1 cellular context compared by ENCODE assay signal in the genomic region with DNA sequence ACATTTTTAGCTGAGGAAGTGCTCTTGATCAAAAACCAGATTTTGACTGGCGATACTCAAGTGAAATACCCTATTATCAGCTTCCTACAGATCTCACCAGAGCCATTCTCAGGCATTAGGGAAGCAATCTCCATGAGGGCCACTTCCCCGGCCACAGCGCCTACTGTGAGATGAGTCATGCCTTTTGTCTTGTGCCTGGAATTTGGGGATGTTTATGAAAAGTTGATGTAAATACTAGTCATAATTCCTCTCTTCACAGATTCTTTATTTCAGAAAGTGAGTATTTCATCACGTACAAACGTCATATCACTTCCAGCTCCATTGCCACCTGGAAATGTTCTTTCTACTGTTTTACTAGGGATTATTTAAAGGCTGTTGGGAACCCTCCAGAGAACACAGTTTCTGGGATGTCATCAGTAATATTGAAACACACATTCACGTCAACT.
TF ChIP-seq lines count a peak whose summit lies in the region.

No MANE protein-coding gene starts in this region.

TF ChIP-seq in GM23338, 12 proteins besides CTCF, POLR2A, EP300 and RAD21:
- TF ChIP-seq ZNF462 (CRISPR knock-in tag; IDR thresholded peaks at IDR 0.05) (0 out of 2 replicates have a peak, but pooled peaks have one; percentile 50), ZNF114 (CRISPR knock-in tag; IDR thresholded peaks at IDR 0.05) (no peak), JUNB (IDR thresholded peaks at IDR 0.05; ENCODE audit: unreplicated experiment) (no peak), ETS1 (IDR thresholded peaks at IDR 0.05) (no peak)
